ENCODE assay signal across 15 cellular contexts in genomic region chr2:73888388-73888787, GRCh38. TPM values are rescaled to one million over a fixed set of nuclear protein-coding genes. Genes with fewer than 3 reads are reported as not detected.
DNase-seq lines count a peak whose midpoint lies in the region; ATAC-seq and TF ChIP-seq lines count a peak whose summit lies in the region.
"Had no signal": no experiment of that assay in that cellular context is flagged by ENCODE, and none has a peak within 500 bp of the region (broad histone marks: within the 10 kb centered on the region; RNA-seq: fewer than 3 reads in every experiment).

No MANE protein-coding gene starts in this region.

- H3K36me3 ChIP-seq in HCT116 (ENCODE audit: control insufficient read depth in 1 of 2, insufficient read depth in 2 of 2, low read length in 2 of 2) = no peaks in the 10 kb centered on the region

- H3K9ac ChIP-seq in HCT116 (ENCODE audit: low read length) = no peak overlapping the region

- H2AFZ ChIP-seq in HCT116 (ENCODE audit: low read depth, low read length, poor library complexity, severe bottlenecking) = peak overlapping the region; percentile 92

- TF ChIP-seq CTCF in HCT116 (IDR thresholded peaks at IDR 0.05 in 2 of 3, conservative IDR thresholded peaks at IDR 0.05 in 1 of 3; ENCODE audit: borderline replicate concordance in 1 of 3, insufficient read depth in 1 of 3, low read depth in 2 of 3, low read length in 2 of 3) = no peak

- no peaks in the 10 kb centered on the region for H3K9me3 ChIP-seq in HCT116 (ENCODE audit: control insufficient read depth in 1 of 2, insufficient read depth in 1 of 2, low read depth in 1 of 2, low read length in 2 of 2)

- no peak overlapping the region for H3K4me2 ChIP-seq in HCT116 (ENCODE audit: low read length)

- H3K27ac Mint-ChIP-seq in activated CD8-positive, alpha-beta memory T cell treated with anti-CD3 and anti-CD28 coated beads, Interleukin-2, amount 10 ng/mL, durations not matched to agents 7 days and 5 days = peak overlapping the region; percentile 54
- peak overlapping the region; percentile 22 for H3K27ac Mint-ChIP-seq in activated T-helper 17 cell treated with anti-CD3 and anti-CD28 coated beads, Interleukin-2, amount 50 U/mL, for 72 hours
- peak overlapping the region; percentile 22 to 75 for H3K27ac Mint-ChIP-seq in stimulated activated naive CD8-positive, alpha-beta T cell treated with anti-CD3 and anti-CD28 coated beads, Interleukin-15, amount 100 ng/mL, for 72 hours

- H3K4me3 Mint-ChIP-seq in activated CD8-positive, alpha-beta memory T cell treated with anti-CD3 and anti-CD28 coated beads, Interleukin-2, amount 10 ng/mL, durations not matched to agents 7 days and 5 days = no peak overlapping the region
- H3K4me3 Mint-ChIP-seq in activated T-helper 17 cell treated with anti-CD3 and anti-CD28 coated beads, Interleukin-2, amount 50 U/mL, for 72 hours = no peak overlapping the region
- H3K4me3 Mint-ChIP-seq in stimulated activated naive CD8-positive, alpha-beta T cell treated with anti-CD3 and anti-CD28 coated beads, Interleukin-15, amount 100 ng/mL, for 72 hours = no peak overlapping the region

- RAD21 ChIA-PET in HCT116 (lab: Charles Lee; ENCODE audit: low non-redundant PET in 1 of 2, low total read pairs in 2 of 2, uncharacterized antibody in 2 of 2, unreplicated experiment in 2 of 2) = no interaction called here

- H4K20me1 ChIP-seq in HCT116 (ENCODE audit: insufficient read depth) = no peaks in the 10 kb centered on the region

- DNase-seq in activated CD8-positive, alpha-beta memory T cell treated with anti-CD3 and anti-CD28 coated beads, Interleukin-2, amount 10 ng/mL, durations not matched to agents 7 days and 5 days = no peak
- no peak for DNase-seq in activated CD8-positive, alpha-beta memory T cell treated with anti-CD3 and anti-CD28 coated beads, Interleukin-2, amount 50 U/mL, for 4 hours
- no peak for DNase-seq in HCT116 (ENCODE audit: low read depth, low spot score)
- no peak for DNase-seq in stimulated activated naive CD8-positive, alpha-beta T cell treated with anti-CD3 and anti-CD28 coated beads, Interleukin-15, amount 100 ng/mL, for 72 hours
- DNase-seq in putamen (ENCODE audit: low spot score) = no peak
- DNase-seq in anterior cingulate cortex (lab: John Stamatoyannopoulos, UW) = no peak
- DNase-seq: DMS153, EL, NCI-H187 treated with DMSO at 0.1 percent for 48 hours, NCI-H345, NCI-H526 treated with DMSO at 0.1 percent for 48 hours, SIG-M5 had no signal

- no peak overlapping the region for H3K4me3 ChIP-seq in HCT116 (replicated peaks in 1 of 2; ENCODE audit: low read depth in 1 of 2, low read length in 2 of 2)

- H3K9me3 Mint-ChIP-seq in activated CD8-positive, alpha-beta memory T cell treated with anti-CD3 and anti-CD28 coated beads, Interleukin-2, amount 10 ng/mL, durations not matched to agents 7 days and 5 days (ENCODE audit: low read depth) = no peaks in the 10 kb centered on the region
- no peaks in the 10 kb centered on the region for H3K9me3 Mint-ChIP-seq in activated T-helper 17 cell treated with anti-CD3 and anti-CD28 coated beads, Interleukin-2, amount 50 U/mL, for 72 hours
- peaks cover 4 to 7% of the 10 kb centered on the region in 2 donors for H3K9me3 Mint-ChIP-seq in stimulated activated naive CD8-positive, alpha-beta T cell treated with anti-CD3 and anti-CD28 coated beads, Interleukin-15, amount 100 ng/mL, for 72 hours

- no peak overlapping the region for H3K27ac ChIP-seq in HCT116 (ENCODE audit: low read depth, low read length)
- H3K27ac ChIP-seq: C4-2B had no signal

- CTCF ChIA-PET in activated CD8-positive, alpha-beta memory T cell treated with anti-CD3 and anti-CD28 coated beads, Interleukin-2, amount 10 ng/mL, durations not matched to agents 7 days and 5 days (lab: Charles Lee) = interaction anchor here (0.6 kb wide), 1 partner anchor 100 kb away, joined by 3 read pairs; no protein-coding TSS in a partner anchor
- CTCF ChIA-PET in HCT116 (lab: Charles Lee) = no interaction called here

- H3K9me2 ChIP-seq in HCT116 (ENCODE audit: insufficient read depth) = no peaks in the 10 kb centered on the region

- H3K79me2 ChIP-seq in HCT116 (ENCODE audit: insufficient read depth, low read length) = no peaks in the 10 kb centered on the region

- ATAC-seq in activated CD8-positive, alpha-beta memory T cell treated with anti-CD3 and anti-CD28 coated beads, Interleukin-2, amount 10 ng/mL, durations not matched to agents 7 days and 5 days = no peak
- ATAC-seq in HCT116 = no peak
- no peak for ATAC-seq in activated T-helper 17 cell treated with anti-CD3 and anti-CD28 coated beads, Interleukin-2, amount 50 U/mL, for 72 hours (replicated peaks)
- ATAC-seq in stimulated activated naive CD8-positive, alpha-beta T cell treated with anti-CD3 and anti-CD28 coated beads, Interleukin-15, amount 100 ng/mL, for 72 hours = no peak
- no peak for ATAC-seq in HG03095 (IDR thresholded peaks at IDR 0.05; ENCODE audit: unreplicated experiment)

- TF ChIP-seq POLR2A in HCT116 (IDR thresholded peaks at IDR 0.05; ENCODE audit: borderline replicate concordance, extremely low read depth, insufficient read depth, insufficient read length) = no peak

- intact Hi-C loops in HCT116 (cut with micrococcal nuclease) = no loop called here

- H3K4me1 ChIP-seq in HCT116 (ENCODE audit: control insufficient read depth in 1 of 2, insufficient read depth in 2 of 2, low read length in 2 of 2) = peaks cover 0 to 9% of the 10 kb centered on the region in 2 experiments; a peak in 1 of 4 replicates

- no peaks in the 10 kb centered on the region for H3K27me3 Mint-ChIP-seq in activated CD8-positive, alpha-beta memory T cell treated with anti-CD3 and anti-CD28 coated beads, Interleukin-2, amount 10 ng/mL, durations not matched to agents 7 days and 5 days
- H3K27me3 Mint-ChIP-seq in activated T-helper 17 cell treated with anti-CD3 and anti-CD28 coated beads, Interleukin-2, amount 50 U/mL, for 72 hours = peaks cover 3% of the 10 kb centered on the region
- peaks cover 4% of the 10 kb centered on the region for H3K27me3 Mint-ChIP-seq in stimulated activated naive CD8-positive, alpha-beta T cell treated with anti-CD3 and anti-CD28 coated beads, Interleukin-15, amount 100 ng/mL, for 72 hours

- peaks cover 18% of the 10 kb centered on the region for H3K4me1 Mint-ChIP-seq in activated CD8-positive, alpha-beta memory T cell treated with anti-CD3 and anti-CD28 coated beads, Interleukin-2, amount 10 ng/mL, durations not matched to agents 7 days and 5 days
- peaks cover 18% of the 10 kb centered on the region for H3K4me1 Mint-ChIP-seq in activated T-helper 17 cell treated with anti-CD3 and anti-CD28 coated beads, Interleukin-2, amount 50 U/mL, for 72 hours
- peaks cover 32% of the 10 kb centered on the region for H3K4me1 Mint-ChIP-seq in stimulated activated naive CD8-positive, alpha-beta T cell treated with anti-CD3 and anti-CD28 coated beads, Interleukin-15, amount 100 ng/mL, for 72 hours

- H3K36me3 Mint-ChIP-seq in activated CD8-positive, alpha-beta memory T cell treated with anti-CD3 and anti-CD28 coated beads, Interleukin-2, amount 10 ng/mL, durations not matched to agents 7 days and 5 days = peaks cover 2% of the 10 kb centered on the region
- peaks cover 5% of the 10 kb centered on the region for H3K36me3 Mint-ChIP-seq in activated T-helper 17 cell treated with anti-CD3 and anti-CD28 coated beads, Interleukin-2, amount 50 U/mL, for 72 hours (ENCODE audit: low read depth)

- no peak for TF ChIP-seq RAD21 in HCT116 (IDR thresholded peaks at IDR 0.05; ENCODE audit: low read depth)

- POLR2A ChIA-PET in HCT116 (lab: Charles Lee) = no interaction called here

- BruUV-seq in HCT116 (replicated peaks; lab: Mats Ljungman, UMichigan) = no TSS peak

- H3K27me3 ChIP-seq in HCT116 (ENCODE audit: insufficient read depth, low read length) = no peaks in the 10 kb centered on the region

TF ChIP-seq in HCT116, 20 proteins besides CTCF, POLR2A, EP300 and RAD21:
- TF ChIP-seq YY1 (IDR thresholded peaks at IDR 0.05; ENCODE audit: extremely low read depth, insufficient replicate concordance, low read depth, low read length) = no peak
- no peak for TF ChIP-seq TCF7L2 (IDR thresholded peaks at IDR 0.05; ENCODE audit: borderline replicate concordance, extremely low read depth, insufficient read depth, insufficient read length)
- no peak for TF ChIP-seq CEBPB (IDR thresholded peaks at IDR 0.05; ENCODE audit: low read depth)
- no peak for TF ChIP-seq ZNF274 (IDR thresholded peaks at IDR 0.05; ENCODE audit: low read depth, low read length)
- TF ChIP-seq POLR2AphosphoS5 (IDR thresholded peaks at IDR 0.05; ENCODE audit: low read depth, low read length) = no peak
- TF ChIP-seq SIN3A (IDR thresholded peaks at IDR 0.05; ENCODE audit: low read depth) = no peak
- TF ChIP-seq CBX3 (IDR thresholded peaks at IDR 0.05; ENCODE audit: low read depth) = no peak
- no peak for TF ChIP-seq MAX (IDR thresholded peaks at IDR 0.05)
- no peak for TF ChIP-seq JUND (IDR thresholded peaks at IDR 0.05)

RNA-seq across cellular contexts. Expression of gene ACTG2, which starts 4.4 kb away (rescaled TPM):
- total RNA-seq in activated CD8-positive, alpha-beta memory T cell treated with anti-CD3 and anti-CD28 coated beads, Interleukin-2, amount 10 ng/mL, durations not matched to agents 7 days and 5 days = not detected
- 0.89 TPM for total RNA-seq in HCT116 (2021; ENCODE audit: unreplicated experiment)
- 0.05 TPM in 1 of 2 replicates, not detected in the other for polyA plus RNA-seq in HCT116 (2012)
- not detected for total RNA-seq in activated T-helper 17 cell treated with anti-CD3 and anti-CD28 coated beads, Interleukin-2, amount 50 U/mL, for 72 hours

RNA-seq across cellular contexts. Expression of gene DGUOK, which starts 38.3 kb away (rescaled TPM):
- total RNA-seq in activated CD8-positive, alpha-beta memory T cell treated with anti-CD3 and anti-CD28 coated beads, Interleukin-2, amount 10 ng/mL, durations not matched to agents 7 days and 5 days = 10 to 100 TPM; 65.9 to 75.4 TPM
- 100 TPM for total RNA-seq in HCT116 (2021; ENCODE audit: unreplicated experiment)
- 64.2 and 88.2 TPM in 2 replicates for polyA plus RNA-seq in HCT116 (2012)
- 10 to 100 TPM; 66.7 to 87.8 TPM for total RNA-seq in activated T-helper 17 cell treated with anti-CD3 and anti-CD28 coated beads, Interleukin-2, amount 50 U/mL, for 72 hours

RNA-seq across cellular contexts. Expression of gene STAMBP, which starts 59.6 kb away (rescaled TPM):
- 10 to 100 TPM; 42.8 to 58.8 TPM for total RNA-seq in activated CD8-positive, alpha-beta memory T cell treated with anti-CD3 and anti-CD28 coated beads, Interleukin-2, amount 10 ng/mL, durations not matched to agents 7 days and 5 days
- 45.2 TPM for total RNA-seq in HCT116 (2021; ENCODE audit: unreplicated experiment)
- polyA plus RNA-seq in HCT116 (2012) = 32.8 and 39.5 TPM in 2 replicates
- total RNA-seq in activated T-helper 17 cell treated with anti-CD3 and anti-CD28 coated beads, Interleukin-2, amount 50 U/mL, for 72 hours = 100 to 1,000 TPM in 1 of 2 donors, 10 to 100 TPM in 1; 59.5 to 152 TPM
